8 cellular contexts compared by ENCODE assay signal in the genomic region with DNA sequence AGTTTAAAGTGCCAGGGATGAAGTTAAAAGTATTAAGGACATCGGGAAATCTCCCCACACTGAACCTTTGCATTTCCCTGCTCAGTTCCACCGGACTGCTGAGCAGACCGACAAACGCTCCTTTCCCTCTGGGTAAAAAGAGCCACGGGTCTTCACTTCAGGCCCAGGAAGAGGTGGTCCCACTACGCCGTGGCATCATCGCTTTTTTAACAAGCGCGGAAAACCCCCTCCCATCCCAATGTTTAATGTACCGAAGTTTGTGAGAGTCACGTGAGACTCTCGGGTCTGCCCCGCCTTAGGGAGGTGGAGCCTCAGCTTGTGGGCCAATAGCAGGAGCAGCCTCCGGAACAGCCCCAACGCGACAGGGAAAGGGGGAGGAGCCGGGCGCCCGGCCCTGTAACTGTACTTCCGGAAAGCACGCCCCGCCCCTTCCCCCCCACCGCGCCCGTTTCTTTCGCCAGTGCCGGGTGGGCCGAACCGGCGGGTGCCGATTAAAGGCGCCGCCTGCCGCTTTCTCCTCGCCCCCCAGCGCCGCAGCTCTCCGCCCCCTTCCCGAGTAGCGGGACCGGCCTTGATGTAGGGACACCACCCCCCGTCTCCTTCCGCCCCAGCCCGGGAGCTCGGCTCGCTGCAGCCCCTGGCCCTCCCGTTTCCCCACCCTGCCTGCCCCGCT. TPM values are rescaled to one million over a fixed set of nuclear protein-coding genes. Genes with fewer than 3 reads are reported as not detected.
A peak's percentile ranks its signal among the peaks of the same experiment; 100 is the strongest.
DNase-seq lines count a peak whose midpoint lies in the region; ATAC-seq, FAIRE-seq and TF ChIP-seq lines count a peak whose summit lies in the region.

No MANE protein-coding gene starts in this region.

- peaks cover 45% of the 10 kb centered on the region for H3K4me1 ChIP-seq in left ventricle myocardium inferior
- peaks cover 11% of the 10 kb centered on the region for H3K4me1 ChIP-seq in upper lobe of right lung

- no peaks in the 10 kb centered on the region for H3K27me3 ChIP-seq in left ventricle myocardium inferior (ENCODE audit: low read depth)
- H3K27me3 ChIP-seq in upper lobe of right lung = no peaks in the 10 kb centered on the region

- TF ChIP-seq CTCF in left ventricle myocardium inferior (IDR thresholded peaks at IDR 0.05; ENCODE audit: borderline replicate concordance) (no peak), upper lobe of right lung (IDR thresholded peaks at IDR 0.05) (no peak)

- peak; percentile 96 for FAIRE-seq in GM12892 (lab: Jason Lieb, UNC)

- peak overlapping the region; percentile 82 for H3K4me3 ChIP-seq in left ventricle myocardium inferior
- peak overlapping the region; percentile 85 for H3K4me3 ChIP-seq in upper lobe of right lung

- peaks cover 14% of the 10 kb centered on the region for H3K4me1 Mint-ChIP-seq in T-helper 1 cell treated with Interleukin-12 subunit alpha and Interleukin-12 subunit beta and Interleukin-4 antibody, amounts not matched to agents 30 μg/mL and 1 μg/mL, for 36 hours (ENCODE audit: low read depth)

- H3K9me3 ChIP-seq in left ventricle myocardium inferior (replicated peaks) (no peaks in the 10 kb centered on the region), upper lobe of right lung (no peaks in the 10 kb centered on the region)

- no peaks in the 10 kb centered on the region for H3K27me3 Mint-ChIP-seq in T-helper 1 cell treated with Interleukin-12 subunit alpha and Interleukin-12 subunit beta and Interleukin-4 antibody, amounts not matched to agents 30 μg/mL and 1 μg/mL, for 36 hours (ENCODE audit: low read depth)

- TF ChIP-seq POLR2A in GM12892 (IDR thresholded peaks at IDR 0.05; ENCODE audit: low read depth, low read length) = peak; percentile 73

- ATAC-seq in HG02852 (IDR thresholded peaks at IDR 0.05; ENCODE audit: unreplicated experiment) (peak; percentile 53), upper lobe of right lung (peak; percentile 78)

- H3K36me3 ChIP-seq in left ventricle myocardium inferior = no peaks in the 10 kb centered on the region
- no peaks in the 10 kb centered on the region for H3K36me3 ChIP-seq in upper lobe of right lung

- intact Hi-C loops in left ventricle myocardium inferior (cut with micrococcal nuclease) (no loop called here), posterior vena cava (cut with DNase I) (loop anchor here in 1 of 2 donors (10.0 kb wide), 1 partner anchor 137 kb away; a partner anchor contains a TSS), upper lobe of right lung (cut with DNase I) (no loop called here)

- peak; percentile 77 for DNase-seq in GM12892 (ENCODE audit: insufficient read length)
- peak; percentile 92 for DNase-seq in NCI-H1694 (lab: John Stamatoyannopoulos, UW)
- peak; percentile 63 to 99 (median 98) for DNase-seq in amygdala (lab: John Stamatoyannopoulos, UW)
- DNase-seq in left ventricle myocardium inferior = peak; percentile 100
- DNase-seq in posterior vena cava (ENCODE audit: low spot score) = peak; percentile 99
- DNase-seq in upper lobe of right lung = peak; percentile 99

- peak overlapping the region; percentile 93 for H3K27ac Mint-ChIP-seq in T-helper 1 cell treated with Interleukin-12 subunit alpha and Interleukin-12 subunit beta and Interleukin-4 antibody, amounts not matched to agents 30 μg/mL and 1 μg/mL, for 36 hours

- no peaks in the 10 kb centered on the region for H3K9me3 Mint-ChIP-seq in T-helper 1 cell treated with Interleukin-12 subunit alpha and Interleukin-12 subunit beta and Interleukin-4 antibody, amounts not matched to agents 30 μg/mL and 1 μg/mL, for 36 hours

- peak overlapping the region; percentile 89 for H3K4me3 Mint-ChIP-seq in T-helper 1 cell treated with Interleukin-12 subunit alpha and Interleukin-12 subunit beta and Interleukin-4 antibody, amounts not matched to agents 30 μg/mL and 1 μg/mL, for 36 hours

- H3K27ac ChIP-seq in left ventricle myocardium inferior (replicated peaks) (peak overlapping the region; percentile 99), upper lobe of right lung (peak overlapping the region; percentile 100)

- peaks cover 11% of the 10 kb centered on the region for H3K36me3 Mint-ChIP-seq in T-helper 1 cell treated with Interleukin-12 subunit alpha and Interleukin-12 subunit beta and Interleukin-4 antibody, amounts not matched to agents 30 μg/mL and 1 μg/mL, for 36 hours (ENCODE audit: low read depth)

RNA-seq across cellular contexts. Expression of a gene that starts 2.3 kb away (rescaled TPM):
- 25.0 TPM for polyA plus RNA-seq in GM12892 (2012; ENCODE audit: missing spikeins)
- total RNA-seq in left ventricle myocardium inferior (95.1 TPM), posterior vena cava (100 to 1,000 TPM; 122 to 125 TPM), upper lobe of right lung (146 TPM)

Comparison
In these comparisons a context has a peak if more than half of its experiments do, and no peak if none do; other contexts are left out.
1. Peak in every context shown above with its lines: DNase-seq, ATAC-seq, H3K4me3 ChIP-seq and H3K27ac ChIP-seq.